12 cellular contexts compared by ENCODE assay signal in genomic region chr1:235919127-235919796, GRCh38. TPM values are rescaled to one million over a fixed set of nuclear protein-coding genes. Genes with fewer than 3 reads are reported as not detected.
DNase-seq lines count a peak whose midpoint lies in the region; ATAC-seq, FAIRE-seq and TF ChIP-seq lines count a peak whose summit lies in the region.
"Had no signal": no experiment of that assay in that cellular context is flagged by ENCODE, and none has a peak within 500 bp of the region (broad histone marks: within the 10 kb centered on the region; RNA-seq: fewer than 3 reads in every experiment).

No MANE protein-coding gene starts in this region.

- no peak overlapping the region for H3K4me3 Mint-ChIP-seq in activated CD4-positive, alpha-beta T cell treated with anti-CD3 and anti-CD28 coated beads, Interleukin-2, amount 10 ng/mL, durations not matched to agents 7 days and 5 days

- TF ChIP-seq EP300 in GM12878 (IDR thresholded peaks at IDR 0.05; ENCODE audit: borderline replicate concordance in 1 of 2, control insufficient read depth in 1 of 2, low read depth in 2 of 2, low read length in 2 of 2) = no peak

- H2AFZ ChIP-seq in MM.1S (ENCODE audit: low read length) (no peak overlapping the region), GM12878 (ENCODE audit: control insufficient read depth, low read depth, low read length) (no peak overlapping the region)

- no peak for FAIRE-seq in GM12878 (lab: Jason Lieb, UNC)

- H3K36me3 ChIP-seq in MM.1S (replicated peaks; ENCODE audit: insufficient read depth, low read length) (no peaks in the 10 kb centered on the region), GM12878 (ENCODE audit: control insufficient read depth in 2 of 2, insufficient read depth in 2 of 2, low read length in 1 of 2) (no peaks in the 10 kb centered on the region)

- H3F3A ChIP-seq in MM.1S (ENCODE audit: insufficient read depth, low read length) = peaks cover 9% of the 10 kb centered on the region; the same call in 1 of the 2 replicates

- ATAC-seq in GM12878 (peak; percentile 43), GM21529 (IDR thresholded peaks at IDR 0.05; ENCODE audit: unreplicated experiment) (no peak), esophagus mucosa (no peak)

- H3K36me3 Mint-ChIP-seq in activated CD4-positive, alpha-beta T cell treated with anti-CD3 and anti-CD28 coated beads, Interleukin-2, amount 10 ng/mL, durations not matched to agents 7 days and 5 days (ENCODE audit: low read depth) = peaks cover 3% of the 10 kb centered on the region

- TF ChIP-seq CTCF in MM.1S (IDR thresholded peaks at IDR 0.05; ENCODE audit: low read length) (no peak), GM12878 (IDR thresholded peaks at IDR 0.05 in 2 of 3, conservative IDR thresholded peaks at IDR 0.05 in 1 of 3; ENCODE audit: control insufficient read depth in 2 of 3, extremely low read depth in 1 of 3, insufficient read depth in 1 of 3, low read depth in 3 of 3, low read length in 3 of 3) (no peak)

- POLR2A ChIA-PET in GM12878 (lab: Charles Lee) = interaction anchor here (0.7 to 1.0 kb wide), 2 partner anchors 10 to 40 kb away, joined by 4 read pairs; no protein-coding TSS in a partner anchor
- POLR2A ChIA-PET in activated CD4-positive, alpha-beta T cell treated with anti-CD3 and anti-CD28 coated beads, Interleukin-2, amount 10 ng/mL, durations not matched to agents 7 days and 5 days (lab: Charles Lee) = no interaction called here

- no peaks in the 10 kb centered on the region for H3K9me2 ChIP-seq in MM.1S (replicated peaks; ENCODE audit: insufficient read depth, low read length)

- in situ Hi-C loops in GM12878 (cut with MboI) (no loop called here), G401 (cut with HindIII; ENCODE audit: low sequenced_read_pairs) (no loop called here)

- H3K9me3 ChIP-seq in MM.1S (replicated peaks; ENCODE audit: insufficient read depth, low read length) (no peaks in the 10 kb centered on the region), GM12878 (replicated peaks; ENCODE audit: control insufficient read depth, insufficient read depth, low read length) (no peaks in the 10 kb centered on the region)

- H3K4me1 Mint-ChIP-seq in activated CD4-positive, alpha-beta T cell treated with anti-CD3 and anti-CD28 coated beads, Interleukin-2, amount 10 ng/mL, durations not matched to agents 7 days and 5 days = peaks cover 43% of the 10 kb centered on the region

- H3K4me2 ChIP-seq in MM.1S (ENCODE audit: low read depth, low read length) (0 out of 2 replicates have a peak overlapping the region, but pooled peaks have one; percentile 1), GM12878 (ENCODE audit: control insufficient read depth, insufficient read depth) (no peak overlapping the region)

- H3K4me1 ChIP-seq in MM.1S (ENCODE audit: low read length) (peaks cover 33% of the 10 kb centered on the region), GM12878 (ENCODE audit: control insufficient read depth, insufficient read depth, low read length) (peaks cover 10% of the 10 kb centered on the region)

- no peak overlapping the region for H3K27ac ChIP-seq in MM.1S (ENCODE audit: low read length)
- no peak overlapping the region for H3K27ac ChIP-seq in GM12878 (ENCODE audit: control insufficient read depth, insufficient read depth)
- H3K27ac ChIP-seq: VCaP had no signal

- BruUV-seq in GM12878 (replicated peaks; lab: Mats Ljungman, UMichigan) = no TSS peak

- CTCF ChIA-PET in GM12878 (lab: Yijun Ruan, JAX) = interaction anchor here (0.9 to 2.1 kb wide), 2 partner anchors 52 to 503 kb away, joined by 4 to 19 read pairs; no protein-coding TSS in a partner anchor
- CTCF ChIA-PET in activated CD4-positive, alpha-beta T cell treated with anti-CD3 and anti-CD28 coated beads, Interleukin-2, amount 10 ng/mL, durations not matched to agents 7 days and 5 days (lab: Charles Lee) = interaction anchor here (0.6 kb wide), 1 partner anchor 565 kb away, joined by 3 read pairs; no protein-coding TSS in a partner anchor

- H3K79me2 ChIP-seq in MM.1S (ENCODE audit: low read length) (no peaks in the 10 kb centered on the region), GM12878 (ENCODE audit: control insufficient read depth, insufficient read depth, low read length) (no peaks in the 10 kb centered on the region)

- peaks cover 3% of the 10 kb centered on the region for H3K9me3 Mint-ChIP-seq in activated CD4-positive, alpha-beta T cell treated with anti-CD3 and anti-CD28 coated beads, Interleukin-2, amount 10 ng/mL, durations not matched to agents 7 days and 5 days
- H3K9me3 Mint-ChIP-seq: IgD-negative memory B cell had no signal

- RAD21 ChIA-PET in GM12878 (lab: Charles Lee; ENCODE audit: unreplicated experiment) = interaction anchor here (1.4 to 1.8 kb wide), 3 partner anchors 37 to 44 kb away, joined by 3 to 4 read pairs (median 4); no protein-coding TSS in a partner anchor

- WGBS in GM12878 (ENCODE audit: insufficient coverage, insufficient replicate concordance, low lambda C conversion rate, missing lambda C conversion rate) = 59% methylated on average over 11 of the region's 11 CpGs

- no peak for TF ChIP-seq RAD21 in GM12878 (IDR thresholded peaks at IDR 0.05; ENCODE audit: insufficient read depth, low read depth, low read length)

- SMC1A ChIA-PET in GM12878 (lab: Charles Lee; ENCODE audit: uncharacterized antibody, unreplicated experiment) = interaction anchor here (0.9 to 3.5 kb wide), 6 partner anchors 11 to 49 kb away, joined by 3 to 24 read pairs (median 4); no protein-coding TSS in a partner anchor

- peak; percentile 46 for DNase-seq in A172 (ENCODE audit: low spot score)
- peak; percentile 27 for DNase-seq in MM.1S
- no peak for DNase-seq in GM12878 (ENCODE audit: low read depth, low spot score)
- DNase-seq in medulla oblongata (ENCODE audit: extremely low spot score) = peak; percentile 64
- no peak for DNase-seq in G401 (ENCODE audit: low spot score)
- DNase-seq in activated CD4-positive, alpha-beta T cell treated with anti-CD3 and anti-CD28 coated beads, Interleukin-2, amount 10 ng/mL, durations not matched to agents 7 days and 5 days = no peak
- DNase-seq: effector CD8-positive, alpha-beta T cell; NCI-H446 treated with DMSO at 0.1 percent for 48 hours had no signal

- no peak overlapping the region for H3K4me3 ChIP-seq in MM.1S (ENCODE audit: low read length)
- H3K4me3 ChIP-seq in GM12878 = no peak overlapping the region

- H3K27ac Mint-ChIP-seq in activated CD4-positive, alpha-beta T cell treated with anti-CD3 and anti-CD28 coated beads, Interleukin-2, amount 10 ng/mL, durations not matched to agents 7 days and 5 days = no peak overlapping the region
- H3K27ac Mint-ChIP-seq: IgD-negative memory B cell had no signal

- H3K27me3 Mint-ChIP-seq in activated CD4-positive, alpha-beta T cell treated with anti-CD3 and anti-CD28 coated beads, Interleukin-2, amount 10 ng/mL, durations not matched to agents 7 days and 5 days = no peaks in the 10 kb centered on the region
- H3K27me3 Mint-ChIP-seq: IgD-negative memory B cell had no signal

- H3K9ac ChIP-seq in MM.1S (ENCODE audit: low read length) (no peak overlapping the region), GM12878 (ENCODE audit: control insufficient read depth, insufficient read depth, low read length) (no peak overlapping the region)

- H3K27me3 ChIP-seq in MM.1S (replicated peaks; ENCODE audit: insufficient read depth, low read length) = no peaks in the 10 kb centered on the region
- H3K27me3 ChIP-seq in GM12878 (replicated peaks in 1 of 2; ENCODE audit: control insufficient read depth in 2 of 2, insufficient read depth in 2 of 2, low read length in 1 of 2) = no peaks in the 10 kb centered on the region

- TF ChIP-seq POLR2A in GM12878 (IDR thresholded peaks at IDR 0.05; ENCODE audit: low read depth, low read length) = no peak

- H4K20me1 ChIP-seq in MM.1S (ENCODE audit: insufficient read depth, low read length) (no peaks in the 10 kb centered on the region), GM12878 (ENCODE audit: control insufficient read depth, insufficient read depth) (no peaks in the 10 kb centered on the region)

- intact Hi-C loops in GM12878 (cut with micrococcal nuclease; ENCODE audit: unreplicated experiment) = no loop called here

RNA-seq across cellular contexts. Expression of gene LYST, which starts 52.6 kb away (rescaled TPM):
- 17.6 and 32.8 TPM in 2 replicates for total RNA-seq in A172 (2014; rRNA removed; shearing (Covaris generic))
- total RNA-seq in GM12878 (2013; cell fraction: nucleolus; rRNA removed) = 162 and 169 TPM in 2 replicates
- 8.8 and 9.7 TPM in 2 replicates for total RNA-seq in GM12878 (2014; rRNA removed)
- 6.5 and 7.9 TPM in 2 replicates for total RNA-seq in GM12878 (2014; rRNA removed; fragmentation: Illumina TruSeq; extraction: Trizol)
- total RNA-seq in GM12878 (2021) = 6.5 and 9.7 TPM in 2 replicates
- polyA plus RNA-seq in GM12878 (2011; ENCODE audit: low read depth) = 2.3 TPM
- polyA plus RNA-seq in GM12878 (2011; rRNA removed) = 28.1 and 34.2 TPM in 2 replicates
- 14.0 and 15.9 TPM in 2 replicates for polyA plus RNA-seq in GM12878 (2011; cell fraction: cytosol; rRNA removed)
- 30.5 and 30.7 TPM in 2 replicates for polyA plus RNA-seq in GM12878 (2011; cell fraction: nucleus; rRNA removed)
- 4.2 and 4.3 TPM in 2 replicates for polyA plus RNA-seq in GM12878 (2012)
- polyA plus RNA-seq in GM12878 (2014; fragmentation: Illumina TruSeq; extraction: Trizol) = 6.1 and 12.4 TPM in 2 replicates
- 1 to 10 TPM; 3.7 to 5.2 TPM for polyA plus RNA-seq in GM12878 (2014; fragmentation: Nextera tagmentation; extraction: Ambion mirVana)
- polyA plus RNA-seq in GM12878 (2014; rRNA removed) = 4.1 and 4.8 TPM in 2 replicates
- polyA plus RNA-seq in GM12878 (2016; fragmentation: Nextera tagmentation; extraction: Ambion mirVana) = 1 to 10 TPM; 3.3 to 3.9 TPM
- polyA minus RNA-seq in GM12878 (2011; rRNA and poly(A)+ RNA removed) = 91.2 and 123 TPM in 2 replicates
- polyA minus RNA-seq in GM12878 (2011; cell fraction: cytosol; rRNA and poly(A)+ RNA removed) = 13.1 and 15.3 TPM in 2 replicates
- 94.7 and 122 TPM in 2 replicates for polyA minus RNA-seq in GM12878 (2011; cell fraction: nucleus; rRNA and poly(A)+ RNA removed)
- 0.58 and 0.68 TPM in 2 replicates for total RNA-seq in G401 (2014; rRNA removed; shearing (Covaris generic))
- total RNA-seq in activated CD4-positive, alpha-beta T cell treated with anti-CD3 and anti-CD28 coated beads, Interleukin-2, amount 10 ng/mL, durations not matched to agents 7 days and 5 days = 10 to 100 TPM; 24.7 to 26.8 TPM
- 19.2 TPM for total RNA-seq in esophagus mucosa

Comparison
In these comparisons a context has a peak if more than half of its experiments do, and no peak if none do; other contexts are left out.
1. DNase-seq: peak in A172 (single experiment), MM.1S (single experiment) and medulla oblongata (single experiment); none in GM12878 (single experiment), G401 (single experiment) and activated CD4-positive, alpha-beta T cell treated with anti-CD3 and anti-CD28 coated beads, Interleukin-2, amount 10 ng/mL, durations not matched to agents 7 days and 5 days (single experiment).